Comparison of ENCODE assay signal across 18 cellular contexts in the genomic region with DNA sequence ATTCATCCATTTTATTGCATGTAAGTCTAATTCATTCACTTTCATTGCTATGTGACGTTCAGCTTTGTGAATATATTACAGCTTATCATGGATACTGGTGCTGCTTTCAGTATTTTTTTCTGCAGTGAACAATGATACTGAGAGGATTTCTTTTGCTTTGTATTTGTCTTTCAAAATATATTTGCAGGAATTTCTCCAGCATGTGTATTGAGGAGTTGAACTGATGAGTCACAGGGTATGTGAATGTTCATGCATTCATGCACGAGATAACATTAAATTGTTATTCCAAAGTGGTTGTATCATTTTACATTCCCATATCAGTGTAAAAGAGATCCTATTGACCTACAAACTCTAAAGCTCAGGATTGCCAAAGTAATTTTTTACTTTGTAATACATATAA.
DNase-seq lines count a peak whose midpoint lies in the region; ATAC-seq and TF ChIP-seq lines count a peak whose summit lies in the region.
"Had no signal": no experiment of that assay in that cellular context is flagged by ENCODE, and none has a peak within 500 bp of the region (broad histone marks: within the 10 kb centered on the region; RNA-seq: fewer than 3 reads in every experiment).

No MANE protein-coding gene starts in this region.

- H3K4me3 ChIP-seq in GM23338: no peak overlapping the region
- H3K4me3 ChIP-seq in SK-N-SH (ENCODE audit: low read depth in 2 of 2, low read length in 1 of 2): no peak overlapping the region
- no peak overlapping the region for H3K4me3 ChIP-seq in fibroblast of mammary gland (ENCODE audit: control insufficient read depth, low read depth, low read length)
- H3K4me3 ChIP-seq in skeletal muscle cell (ENCODE audit: low read depth, low read length): no peak overlapping the region
- H3K4me3 ChIP-seq: GM12878, left lung, spleen, tibial nerve had no signal

- H3K27ac Mint-ChIP-seq in GM23338: no peak overlapping the region
- H3K27ac Mint-ChIP-seq: activated CD8-positive, alpha-beta T cell treated with anti-CD3 and anti-CD28 coated beads, Interleukin-2, amount 10 ng/mL, durations not matched to agents 7 days and 5 days; activated naive CD8-positive, alpha-beta T cell treated with anti-CD3 and anti-CD28 coated beads, Interleukin-2, amount 10 ng/mL, durations not matched to agents 7 days and 5 days; CD14-positive monocyte; stimulated activated memory B cell treated with anti-CD40 and anti-IgM and Interleukin-4, amounts not matched to agents 10 μg/mL and 1 μg/mL and 100 μg/mL, for 72 hours had no signal

- H3K9me3 ChIP-seq in SK-N-SH: no peaks in the 10 kb centered on the region
- H3K9me3 ChIP-seq: left lung, spleen had no signal

- no peak overlapping the region for H3K4me2 ChIP-seq in GM23338
- H3K4me2 ChIP-seq in SK-N-SH: 0 out of 2 replicates have a peak overlapping the region, but pooled peaks have one; percentile 13

- H3K4me1 ChIP-seq in GM23338 (ENCODE audit: insufficient read depth): no peaks in the 10 kb centered on the region
- peaks cover 4 to 11% of the 10 kb centered on the region in 2 experiments; a peak in 3 of 4 replicates for H3K4me1 ChIP-seq in SK-N-SH (ENCODE audit: control insufficient read depth in 1 of 2, insufficient read depth in 2 of 2, low read depth in 1 of 2, low read length in 1 of 2)
- H3K4me1 ChIP-seq: left lung, spleen, tibial nerve had no signal

- no peak for TF ChIP-seq RAD21 in SK-N-SH (IDR thresholded peaks at IDR 0.05; ENCODE audit: low read length)

- no peaks in the 10 kb centered on the region for H3K36me3 Mint-ChIP-seq in GM23338 (ENCODE audit: low read depth)
- H3K36me3 Mint-ChIP-seq: activated naive CD8-positive, alpha-beta T cell treated with anti-CD3 and anti-CD28 coated beads, Interleukin-2, amount 10 ng/mL, durations not matched to agents 7 days and 5 days; CD14-positive monocyte; stimulated activated memory B cell treated with anti-CD40 and anti-IgM and Interleukin-4, amounts not matched to agents 10 μg/mL and 1 μg/mL and 100 μg/mL, for 72 hours had no signal

- H3K9me2 ChIP-seq in GM23338 (ENCODE audit: insufficient read depth): no peaks in the 10 kb centered on the region
- no peaks in the 10 kb centered on the region for H3K9me2 ChIP-seq in SK-N-SH

- POLR2A ChIA-PET in SK-N-SH (lab: Yijun Ruan, JAX): no interaction called here

- no peaks in the 10 kb centered on the region for H3F3A ChIP-seq in GM23338 (replicated peaks; ENCODE audit: low read depth)
- H3F3A ChIP-seq in SK-N-SH (replicated peaks; ENCODE audit: insufficient read depth): peaks cover 28% of the 10 kb centered on the region

- CTCF ChIA-PET in SK-N-SH (lab: Yijun Ruan, JAX): interaction anchor here (1.3 kb wide), 1 partner anchor 23 kb away, joined by 3 read pairs; no protein-coding TSS in a partner anchor

- H4K20me1 ChIP-seq in GM23338 (replicated peaks; ENCODE audit: insufficient read depth) (no peaks in the 10 kb centered on the region), SK-N-SH (ENCODE audit: insufficient read depth) (no peaks in the 10 kb centered on the region)

- H3K27ac ChIP-seq in GM23338 (ENCODE audit: low read depth) (no peak overlapping the region), SK-N-SH (ENCODE audit: low read depth in 2 of 2, low read length in 1 of 2) (peak overlapping the region in 1 of 2 experiments; percentile 79; a peak in 2 of 4 replicates)
- H3K27ac ChIP-seq: HL-60, left lung, spleen, tibial nerve, WERI-Rb-1 had no signal

- H3K79me2 ChIP-seq in GM23338 (replicated peaks; ENCODE audit: insufficient read depth) (no peaks in the 10 kb centered on the region), SK-N-SH (ENCODE audit: insufficient read depth) (no peaks in the 10 kb centered on the region)

- no peak overlapping the region for H3K9ac ChIP-seq in SK-N-SH

- H2AFZ ChIP-seq in GM23338: no peak overlapping the region
- no peak overlapping the region for H2AFZ ChIP-seq in SK-N-SH (ENCODE audit: low read depth)

- H3K4me1 Mint-ChIP-seq in GM23338: no peaks in the 10 kb centered on the region
- H3K4me1 Mint-ChIP-seq: activated naive CD8-positive, alpha-beta T cell treated with anti-CD3 and anti-CD28 coated beads, Interleukin-2, amount 10 ng/mL, durations not matched to agents 7 days and 5 days; CD14-positive monocyte; stimulated activated memory B cell treated with anti-CD40 and anti-IgM and Interleukin-4, amounts not matched to agents 10 μg/mL and 1 μg/mL and 100 μg/mL, for 72 hours had no signal

- H3K4me3 Mint-ChIP-seq in GM23338: no peak overlapping the region
- H3K4me3 Mint-ChIP-seq: activated CD8-positive, alpha-beta T cell treated with anti-CD3 and anti-CD28 coated beads, Interleukin-2, amount 10 ng/mL, durations not matched to agents 7 days and 5 days; activated naive CD8-positive, alpha-beta T cell treated with anti-CD3 and anti-CD28 coated beads, Interleukin-2, amount 10 ng/mL, durations not matched to agents 7 days and 5 days; CD14-positive monocyte; stimulated activated memory B cell treated with anti-CD40 and anti-IgM and Interleukin-4, amounts not matched to agents 10 μg/mL and 1 μg/mL and 100 μg/mL, for 72 hours had no signal

- no peaks in the 10 kb centered on the region for H3K27me3 Mint-ChIP-seq in GM23338 (ENCODE audit: insufficient read depth, low read depth, poor library complexity)
- H3K27me3 Mint-ChIP-seq: activated naive CD8-positive, alpha-beta T cell treated with anti-CD3 and anti-CD28 coated beads, Interleukin-2, amount 10 ng/mL, durations not matched to agents 7 days and 5 days had no signal

- H3K9me3 Mint-ChIP-seq in GM23338: peaks cover 5% of the 10 kb centered on the region; the same call in 1 of the 3 replicates
- H3K9me3 Mint-ChIP-seq: activated naive CD8-positive, alpha-beta T cell treated with anti-CD3 and anti-CD28 coated beads, Interleukin-2, amount 10 ng/mL, durations not matched to agents 7 days and 5 days; stimulated activated memory B cell treated with anti-CD40 and anti-IgM and Interleukin-4, amounts not matched to agents 10 μg/mL and 1 μg/mL and 100 μg/mL, for 72 hours had no signal

- TF ChIP-seq CTCF in GM23338 (conservative IDR thresholded peaks at IDR 0.05; ENCODE audit: low read depth in 2 of 2) (no peak), SK-N-SH (IDR thresholded peaks at IDR 0.05) (no peak), fibroblast of mammary gland (conservative IDR thresholded peaks at IDR 0.05; ENCODE audit: control insufficient read depth, insufficient read depth, low read depth, low read length) (no peak)

- no peak for TF ChIP-seq EP300 in SK-N-SH (IDR thresholded peaks at IDR 0.05; ENCODE audit: borderline replicate concordance in 1 of 2, low read depth in 1 of 2, low read length in 1 of 2)

- WGBS in SK-N-SH (ENCODE audit: low lambda C conversion rate): 41% methylated on average over 2 of the region's 2 CpGs

- H3K27me3 ChIP-seq in GM23338 (ENCODE audit: insufficient read depth): no peaks in the 10 kb centered on the region
- H3K27me3 ChIP-seq in SK-N-SH (ENCODE audit: insufficient read depth): no peaks in the 10 kb centered on the region
- H3K27me3 ChIP-seq: left lung, spleen, tibial nerve had no signal

- H3K36me3 ChIP-seq in GM23338 (ENCODE audit: insufficient read depth) (no peaks in the 10 kb centered on the region), SK-N-SH (replicated peaks in 1 of 2; ENCODE audit: control insufficient read depth in 1 of 2, insufficient read depth in 2 of 2, low read length in 1 of 2) (no peaks in the 10 kb centered on the region)
- H3K36me3 ChIP-seq: left lung, spleen, tibial nerve, WERI-Rb-1 had no signal

- no peak for ATAC-seq in GM23338
- no peak for ATAC-seq in GM18519 (IDR thresholded peaks at IDR 0.05; ENCODE audit: low FRiP score, unreplicated experiment)
- ATAC-seq in GM19397 (IDR thresholded peaks at IDR 0.05; ENCODE audit: unreplicated experiment): no peak
- ATAC-seq: activated CD8-positive, alpha-beta T cell treated with anti-CD3 and anti-CD28 coated beads, Interleukin-2, amount 10 ng/mL, durations not matched to agents 7 days and 5 days; GM12878; left lung; stimulated activated memory B cell treated with anti-CD40 and anti-IgM and Interleukin-4, amounts not matched to agents 10 μg/mL and 1 μg/mL and 100 μg/mL, for 72 hours had no signal

- DNase-seq in GM23338 (ENCODE audit: low spot score) (peak; percentile 6), SK-N-SH (no peak), fibroblast of mammary gland (ENCODE audit: low read depth) (peak; percentile 42), skeletal muscle cell (ENCODE audit: low read depth) (peak; percentile 31)
- DNase-seq in activated naive CD4-positive, alpha-beta T cell (lab: John Stamatoyannopoulos, UW): no peak
- DNase-seq: activated CD8-positive, alpha-beta T cell treated with anti-CD3 and anti-CD28 coated beads, Interleukin-2, amount 10 ng/mL, durations not matched to agents 7 days and 5 days; activated naive CD8-positive, alpha-beta T cell treated with anti-CD3 and anti-CD28 coated beads, Interleukin-2, amount 10 ng/mL, durations not matched to agents 7 days and 5 days; hypothalamus; left lung; spleen; WERI-Rb-1 had no signal

TF ChIP-seq in SK-N-SH, 30 proteins besides CTCF, POLR2A, EP300 and RAD21 (continues in another document):
- TF ChIP-seq ELF1 (IDR thresholded peaks at IDR 0.05) (no peak), TCF12 (IDR thresholded peaks at IDR 0.05) (peak; percentile 54), EZH2phosphoT487 (IDR thresholded peaks at IDR 0.05; ENCODE audit: borderline replicate concordance, low read depth) (no peak), FOSL2 (IDR thresholded peaks at IDR 0.05; ENCODE audit: borderline replicate concordance, low read depth) (peak; percentile 61; the same call in 1 of the 2 replicates), PBX3 (IDR thresholded peaks at IDR 0.05) (no peak), RXRA (IDR thresholded peaks at IDR 0.05; ENCODE audit: borderline replicate concordance, low read depth) (0 out of 2 replicates have a peak, but pooled peaks have one; percentile 26), MXI1 (IDR thresholded peaks at IDR 0.05; ENCODE audit: low read depth, low read length) (no peak), JUND (IDR thresholded peaks at IDR 0.05) (peak; percentile 65)

Comparison
In these comparisons a context has a peak if more than half of its experiments do, and no peak if none do; other contexts are left out.
1. DNase-seq: peak in GM23338 (single experiment), fibroblast of mammary gland (single experiment) and skeletal muscle cell (single experiment); none in SK-N-SH (single experiment) and activated naive CD4-positive, alpha-beta T cell (0 of 4).